Comparison of ENCODE assay signal across 18 cellular contexts in genomic region chr9:38053697-38054461, GRCh38. TPM values are rescaled to one million over a fixed set of nuclear protein-coding genes. Genes with fewer than 3 reads are reported as not detected.
A peak's percentile ranks its signal among the peaks of the same experiment; 100 is the strongest.
DNase-seq lines count a peak whose midpoint lies in the region; ATAC-seq, FAIRE-seq and TF ChIP-seq lines count a peak whose summit lies in the region.
"Had no signal": no experiment of that assay in that cellular context is flagged by ENCODE, and none has a peak within 500 bp of the region (broad histone marks: within the 10 kb centered on the region; RNA-seq: fewer than 3 reads in every experiment).

No MANE protein-coding gene starts in this region.

- H3K23me2 ChIP-seq in H9 (ENCODE audit: insufficient read length, low read depth, low read length, poor library complexity, severe bottlenecking), result no peaks in the 10 kb centered on the region

- WGBS in H9 (ENCODE audit: extremely low coverage, insufficient read length, low lambda C conversion rate), result no CpG with 5 or more reads among the region's 3 CpGs

- H2BK5ac ChIP-seq in H9 (ENCODE audit: insufficient read length, low read length), result no peak overlapping the region

- H3K9ac ChIP-seq in H9 (ENCODE audit: extremely low read depth, insufficient read length, low read length) (no peak overlapping the region), neural progenitor cell (no peak overlapping the region)
- H3K9ac ChIP-seq: KMS-11 had no signal

- no TSS peak for BruUV-seq in Caco-2 (replicated peaks; lab: Mats Ljungman, UMichigan)

- ATAC-seq in RWPE2 (ENCODE audit: low read depth), result no peak
- ATAC-seq in GM21367 (IDR thresholded peaks at IDR 0.05; ENCODE audit: unreplicated experiment), result no peak
- ATAC-seq: A549 had no signal

- H3F3A ChIP-seq in neural progenitor cell (ENCODE audit: low read depth), result peaks cover under 1% of the 10 kb centered on the region

- H3K56ac ChIP-seq in H9 (ENCODE audit: insufficient read length, low read depth, low read length), result no peak overlapping the region

- H3K14ac ChIP-seq in H9 (ENCODE audit: insufficient read depth, low read length), result no peak overlapping the region

- POLR2A ChIA-PET in Caco-2 (lab: Charles Lee), result no interaction called here

- no peak overlapping the region for H3K4ac ChIP-seq in H9 (ENCODE audit: low read depth, low read length)

- H3K36me3 Mint-ChIP-seq in Caco-2 (ENCODE audit: insufficient read depth, unreplicated experiment) (peaks cover 16% of the 10 kb centered on the region), H9 (ENCODE audit: insufficient read depth in 1 of 3, low read depth in 3 of 3) (peaks cover 0 to 3% (median 0%) of the 10 kb centered on the region in 3 experiments; a peak in 3 of 7 replicates), neural progenitor cell (peaks cover 1% of the 10 kb centered on the region)
- H3K36me3 Mint-ChIP-seq: CD4-positive, alpha-beta memory T cell had no signal

- no peaks in the 10 kb centered on the region for H3K36me3 ChIP-seq in Caco-2 (ENCODE audit: control insufficient read depth, insufficient read depth, low read length)
- H3K36me3 ChIP-seq in RWPE2 (ENCODE audit: low read depth), result peaks cover 12% of the 10 kb centered on the region; the same call in 1 of the 2 replicates
- H3K36me3 ChIP-seq in neural progenitor cell, result no peaks in the 10 kb centered on the region

- H4K5ac ChIP-seq in H9 (ENCODE audit: insufficient read length, low read depth, low read length), result no peak overlapping the region

- no peak overlapping the region for H3K23ac ChIP-seq in H9 (ENCODE audit: insufficient read length, low read depth, low read length)

- no peak overlapping the region for H4K8ac ChIP-seq in H9 (replicated peaks; ENCODE audit: insufficient read length, low read depth, low read length)

- no peak for FAIRE-seq in frontal cortex (lab: Jason Lieb, UNC)
- FAIRE-seq: A549 had no signal

- H3K4me3 Mint-ChIP-seq in Caco-2 (ENCODE audit: unreplicated experiment), result no peak overlapping the region
- H3K4me3 Mint-ChIP-seq in H9, result no peak overlapping the region
- no peak overlapping the region for H3K4me3 Mint-ChIP-seq in neural progenitor cell
- H3K4me3 Mint-ChIP-seq: CD4-positive, alpha-beta memory T cell had no signal

- H4K20me1 ChIP-seq in H9 (ENCODE audit: control insufficient read depth, insufficient read depth, insufficient read length) (no peaks in the 10 kb centered on the region), neural progenitor cell (ENCODE audit: low read depth) (no peaks in the 10 kb centered on the region)

- H2AK5ac ChIP-seq in H9 (ENCODE audit: insufficient read length, low read length), result no peak overlapping the region

- no peak overlapping the region for H3K18ac ChIP-seq in H9 (ENCODE audit: insufficient read length, low read depth, low read length)

- H3K4me2 ChIP-seq in H9 (ENCODE audit: insufficient read depth, insufficient read length, low read length), result no peak overlapping the region
- no peak overlapping the region for H3K4me2 ChIP-seq in neural progenitor cell
- H3K4me2 ChIP-seq: A549, KMS-11, PC-9 had no signal

- CTCF ChIA-PET in Caco-2 (lab: Charles Lee), result interaction anchor here (1.1 to 1.3 kb wide), 2 partner anchors 141 to 209 kb away, joined by 3 to 6 read pairs; no protein-coding TSS in a partner anchor

- no peak overlapping the region for H4K91ac ChIP-seq in H9 (ENCODE audit: insufficient read length, low read depth, low read length)

- intact Hi-C loops in Caco-2 (cut with micrococcal nuclease; ENCODE audit: unreplicated experiment), result no loop called here

- H3K27ac ChIP-seq in H9 (ENCODE audit: insufficient read length, low read depth, low read length) (no peak overlapping the region), RWPE2 (ENCODE audit: poor library complexity, severe bottlenecking) (peak overlapping the region; percentile 12), neural progenitor cell (no peak overlapping the region)
- H3K27ac ChIP-seq: KMS-11, PC-9 had no signal

- H3K27ac Mint-ChIP-seq in Caco-2 (ENCODE audit: unreplicated experiment) (peak overlapping the region; percentile 18), H9 (peak overlapping the region in 2 of 3 experiments; percentile 34 to 55; a peak in 1 of 7 replicates), neural progenitor cell (peak overlapping the region; percentile 67)

- no peak overlapping the region for H2BK12ac ChIP-seq in H9 (ENCODE audit: insufficient read length, low read depth, low read length)

- H3K4me3 ChIP-seq in Caco-2 (ENCODE audit: low read depth, low read length) (no peak overlapping the region), RWPE2 (ENCODE audit: severe bottlenecking) (no peak overlapping the region), neural progenitor cell (no peak overlapping the region)
- H3K4me3 ChIP-seq: A549, PC-9 had no signal

- H3K79me1 ChIP-seq in H9 (ENCODE audit: insufficient read depth, low read depth, low read length, poor library complexity, severe bottlenecking), result no peaks in the 10 kb centered on the region

- H3K9me3 ChIP-seq in Caco-2 (no peaks in the 10 kb centered on the region), H9 (ENCODE audit: control insufficient read depth, low read depth, low read length) (no peaks in the 10 kb centered on the region), RWPE2 (ENCODE audit: severe bottlenecking) (no peaks in the 10 kb centered on the region), neural progenitor cell (ENCODE audit: low read depth) (no peaks in the 10 kb centered on the region)
- H3K9me3 ChIP-seq: A549 had no signal

- no peak overlapping the region for H2BK15ac ChIP-seq in H9 (ENCODE audit: low read depth, low read length)

- TF ChIP-seq CTCF in Caco-2 (IDR thresholded peaks at IDR 0.05; ENCODE audit: insufficient read depth in 1 of 2, low read depth in 1 of 2, low read length in 1 of 2, severe bottlenecking in 1 of 2, unreplicated experiment in 1 of 2) (no peak), H9 (conservative IDR thresholded peaks at IDR 0.05) (no peak), RWPE2 (IDR thresholded peaks at IDR 0.05; ENCODE audit: poor library complexity, severe bottlenecking) (no peak), neural progenitor cell (IDR thresholded peaks at IDR 0.05) (no peak)

- H3K79me2 ChIP-seq in H9 (ENCODE audit: insufficient read depth, low read length), result no peaks in the 10 kb centered on the region; the same call in 1 of the 2 replicates
- H3K79me2 ChIP-seq in neural progenitor cell (ENCODE audit: low read depth), result no peaks in the 10 kb centered on the region

- peaks cover 42% of the 10 kb centered on the region for H3K4me1 ChIP-seq in Caco-2
- H3K4me1 ChIP-seq in H9 (ENCODE audit: insufficient read depth, low read length), result peaks cover 15% of the 10 kb centered on the region; the same call in 1 of the 2 replicates
- H3K4me1 ChIP-seq in RWPE2 (ENCODE audit: insufficient read depth, poor library complexity, severe bottlenecking), result peaks cover 25% of the 10 kb centered on the region
- H3K4me1 ChIP-seq in neural progenitor cell, result peaks cover 14% of the 10 kb centered on the region

- H3T11ph ChIP-seq in H9 (ENCODE audit: low read length), result no peak overlapping the region

- H3K27me3 Mint-ChIP-seq in Caco-2 (ENCODE audit: insufficient read depth, unreplicated experiment) (no peaks in the 10 kb centered on the region), H9 (ENCODE audit: low read depth) (no peaks in the 10 kb centered on the region), neural progenitor cell (ENCODE audit: insufficient read depth, low read depth) (peaks cover 6% of the 10 kb centered on the region)
- H3K27me3 Mint-ChIP-seq: CD4-positive, alpha-beta memory T cell had no signal

- no peak overlapping the region for H2BK20ac ChIP-seq in H9 (ENCODE audit: low read depth, low read length, poor library complexity, severe bottlenecking)

- no peak overlapping the region for H2BK120ac ChIP-seq in H9 (ENCODE audit: low read depth, low read length, poor library complexity, severe bottlenecking)

- peaks cover 49% of the 10 kb centered on the region for H3K4me1 Mint-ChIP-seq in Caco-2 (ENCODE audit: low read depth, unreplicated experiment)
- peaks cover 50 to 52% of the 10 kb centered on the region in 2 experiments for H3K4me1 Mint-ChIP-seq in H9
- peaks cover 18% of the 10 kb centered on the region for H3K4me1 Mint-ChIP-seq in neural progenitor cell
- H3K4me1 Mint-ChIP-seq: CD4-positive, alpha-beta memory T cell had no signal

- H3K27me3 ChIP-seq in Caco-2 (replicated peaks; ENCODE audit: control insufficient read depth, insufficient read depth, low read length) (no peaks in the 10 kb centered on the region), H9 (ENCODE audit: insufficient read depth, low read length) (no peaks in the 10 kb centered on the region), RWPE2 (ENCODE audit: insufficient read depth, poor library complexity, severe bottlenecking) (no peaks in the 10 kb centered on the region), neural progenitor cell (no peaks in the 10 kb centered on the region)

- DNase-seq in Caco-2 (no peak), H9 (no peak), RWPE2 (ENCODE audit: low spot score) (no peak), neural progenitor cell (ENCODE audit: low spot score) (no peak), frontal cortex (ENCODE audit: low spot score in 2 of 2) (no peak), iPS-NIHi11 (ENCODE audit: low spot score) (no peak)
- no peak for DNase-seq in stimulated activated CD4-positive, alpha-beta T cell treated with anti-CD3 and anti-CD28 coated beads, Interleukin-2, amount 100 ng/mL, for 48 hours
- DNase-seq: CD4-positive, alpha-beta memory T cell; EL; HCEC 1CT; NCI-H1417 treated with DMSO at 0.1 percent for 48 hours; NCI-H1930; NCI-H345; NCI-H526; PC-9 had no signal

- H2AFZ ChIP-seq in H9 (ENCODE audit: low read length) (no peak overlapping the region), neural progenitor cell (replicated peaks) (no peak overlapping the region)
- H2AFZ ChIP-seq: PC-9 had no signal

- no peaks in the 10 kb centered on the region for H3K9me3 Mint-ChIP-seq in Caco-2 (ENCODE audit: unreplicated experiment)
- no peaks in the 10 kb centered on the region for H3K9me3 Mint-ChIP-seq in H9
- H3K9me3 Mint-ChIP-seq in neural progenitor cell, result no peaks in the 10 kb centered on the region
- H3K9me3 Mint-ChIP-seq: CD4-positive, alpha-beta memory T cell had no signal

RNA-seq across cellular contexts. Expression of gene SHB, which starts 15.1 kb away (rescaled TPM):
- total RNA-seq in Caco-2 (2022), result 18.3 and 18.4 TPM in 2 replicates
- 13.8 and 14.6 TPM in 2 replicates for total RNA-seq in H9 (2021)
- total RNA-seq in neural progenitor cell (ENCODE audit: low replicate concordance), result 1.1 and 4.1 TPM in 2 replicates
- 12.2 TPM for total RNA-seq in frontal cortex
